In the genomic region with DNA sequence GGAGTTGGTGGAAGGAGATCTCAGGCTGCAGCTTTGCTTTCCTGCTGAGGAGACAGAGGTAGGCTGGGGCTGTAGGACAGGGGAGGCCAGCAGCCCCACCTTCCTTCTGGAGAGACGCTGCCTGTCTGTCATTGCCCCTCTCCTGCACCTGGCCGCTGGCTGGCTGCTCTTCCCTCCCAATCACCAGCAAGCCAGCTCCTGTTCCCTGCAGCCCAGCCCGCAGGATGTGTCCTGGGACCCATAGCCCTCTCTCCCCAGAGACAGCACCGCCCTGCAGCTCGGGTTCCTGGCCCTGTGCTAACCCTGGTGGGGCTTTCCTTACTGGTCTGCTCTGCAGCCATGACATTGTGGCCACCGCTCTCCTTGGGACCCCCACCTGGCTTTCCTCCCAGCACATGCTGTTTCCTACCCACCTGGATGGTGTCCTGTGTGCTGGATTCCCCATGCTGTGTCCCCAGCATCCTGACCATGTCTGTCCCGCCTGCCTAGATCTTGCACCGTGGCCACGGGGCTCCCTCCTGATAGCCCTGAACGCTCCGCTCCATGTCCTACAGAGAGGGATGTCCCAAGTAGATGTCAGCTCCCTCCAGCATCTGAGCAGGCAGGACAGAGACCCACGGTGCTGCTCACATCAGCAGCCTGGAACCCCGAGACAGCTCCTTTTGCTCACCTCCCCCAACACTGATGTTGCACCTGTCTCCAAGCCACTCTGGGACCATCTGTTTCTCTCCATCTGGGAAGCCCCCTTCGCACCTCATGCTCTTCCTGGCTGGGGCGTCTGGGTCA, we compare ENCODE assay signal across 2 cellular contexts.
TF ChIP-seq lines count a peak whose summit lies in the region.

No MANE protein-coding gene starts in this region.

TF ChIP-seq in SK-N-SH, 30 proteins besides CTCF, POLR2A, EP300 and RAD21 (continued from another document):
- TF ChIP-seq, protein P1, sequence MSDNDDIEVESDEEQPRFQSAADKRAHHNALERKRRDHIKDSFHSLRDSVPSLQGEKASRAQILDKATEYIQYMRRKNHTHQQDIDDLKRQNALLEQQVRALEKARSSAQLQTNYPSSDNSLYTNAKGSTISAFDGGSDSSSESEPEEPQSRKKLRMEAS (IDR thresholded peaks at IDR 0.05; ENCODE audit: low read depth) = no peak
- TF ChIP-seq GABPA (IDR thresholded peaks at IDR 0.05; ENCODE audit: low read depth) = no peak

TF ChIP-seq in SK-N-SH treated with all-trans-retinoic acid at 6 μM for 48 hours, 23 proteins besides CTCF, POLR2A, EP300 and RAD21 (continued from another document):
- TF ChIP-seq, protein P2, sequence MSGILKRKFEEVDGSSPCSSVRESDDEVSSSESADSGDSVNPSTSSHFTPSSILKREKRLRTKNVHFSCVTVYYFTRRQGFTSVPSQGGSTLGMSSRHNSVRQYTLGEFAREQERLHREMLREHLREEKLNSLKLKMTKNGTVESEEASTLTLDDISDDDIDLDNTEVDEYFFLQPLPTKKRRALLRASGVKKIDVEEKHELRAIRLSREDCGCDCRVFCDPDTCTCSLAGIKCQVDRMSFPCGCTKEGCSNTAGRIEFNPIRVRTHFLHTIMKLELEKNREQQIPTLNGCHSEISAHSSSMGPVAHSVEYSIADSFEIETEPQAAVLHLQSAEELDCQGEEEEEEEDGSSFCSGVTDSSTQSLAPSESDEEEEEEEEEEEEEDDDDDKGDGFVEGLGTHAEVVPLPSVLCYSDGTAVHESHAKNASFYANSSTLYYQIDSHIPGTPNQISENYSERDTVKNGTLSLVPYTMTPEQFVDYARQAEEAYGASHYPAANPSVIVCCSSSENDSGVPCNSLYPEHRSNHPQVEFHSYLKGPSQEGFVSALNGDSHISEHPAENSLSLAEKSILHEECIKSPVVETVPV (CRISPR knock-in tag; IDR thresholded peaks at IDR 0.05) = no peak
- TF ChIP-seq BACH2 (CRISPR knock-in tag; IDR thresholded peaks at IDR 0.05; ENCODE audit: borderline replicate concordance) (no peak), ZNF70 (CRISPR knock-in tag; IDR thresholded peaks at IDR 0.05) (no peak), CSDC2 (CRISPR knock-in tag; IDR thresholded peaks at IDR 0.05) (no peak), OSR1 (CRISPR knock-in tag; IDR thresholded peaks at IDR 0.05) (no peak), TOX (CRISPR knock-in tag; IDR thresholded peaks at IDR 0.05; ENCODE audit: borderline replicate concordance) (no peak), ISL1 (CRISPR knock-in tag; IDR thresholded peaks at IDR 0.05) (no peak), ESRRG (CRISPR knock-in tag; IDR thresholded peaks at IDR 0.05) (no peak)
- TF ChIP-seq, protein P3, sequence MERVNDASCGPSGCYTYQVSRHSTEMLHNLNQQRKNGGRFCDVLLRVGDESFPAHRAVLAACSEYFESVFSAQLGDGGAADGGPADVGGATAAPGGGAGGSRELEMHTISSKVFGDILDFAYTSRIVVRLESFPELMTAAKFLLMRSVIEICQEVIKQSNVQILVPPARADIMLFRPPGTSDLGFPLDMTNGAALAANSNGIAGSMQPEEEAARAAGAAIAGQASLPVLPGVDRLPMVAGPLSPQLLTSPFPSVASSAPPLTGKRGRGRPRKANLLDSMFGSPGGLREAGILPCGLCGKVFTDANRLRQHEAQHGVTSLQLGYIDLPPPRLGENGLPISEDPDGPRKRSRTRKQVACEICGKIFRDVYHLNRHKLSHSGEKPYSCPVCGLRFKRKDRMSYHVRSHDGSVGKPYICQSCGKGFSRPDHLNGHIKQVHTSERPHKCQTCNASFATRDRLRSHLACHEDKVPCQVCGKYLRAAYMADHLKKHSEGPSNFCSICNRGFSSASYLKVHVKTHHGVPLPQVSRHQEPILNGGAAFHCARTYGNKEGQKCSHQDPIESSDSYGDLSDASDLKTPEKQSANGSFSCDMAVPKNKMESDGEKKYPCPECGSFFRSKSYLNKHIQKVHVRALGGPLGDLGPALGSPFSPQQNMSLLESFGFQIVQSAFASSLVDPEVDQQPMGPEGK (CRISPR knock-in tag; IDR thresholded peaks at IDR 0.05; ENCODE audit: borderline replicate concordance) = no peak
- TF ChIP-seq, protein P4, sequence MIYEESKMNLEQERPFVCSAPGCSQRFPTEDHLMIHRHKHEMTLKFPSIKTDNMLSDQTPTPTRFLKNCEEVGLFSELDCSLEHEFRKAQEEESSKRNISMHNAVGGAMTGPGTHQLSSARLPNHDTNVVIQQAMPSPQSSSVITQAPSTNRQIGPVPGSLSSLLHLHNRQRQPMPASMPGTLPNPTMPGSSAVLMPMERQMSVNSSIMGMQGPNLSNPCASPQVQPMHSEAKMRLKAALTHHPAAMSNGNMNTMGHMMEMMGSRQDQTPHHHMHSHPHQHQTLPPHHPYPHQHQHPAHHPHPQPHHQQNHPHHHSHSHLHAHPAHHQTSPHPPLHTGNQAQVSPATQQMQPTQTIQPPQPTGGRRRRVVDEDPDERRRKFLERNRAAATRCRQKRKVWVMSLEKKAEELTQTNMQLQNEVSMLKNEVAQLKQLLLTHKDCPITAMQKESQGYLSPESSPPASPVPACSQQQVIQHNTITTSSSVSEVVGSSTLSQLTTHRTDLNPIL (CRISPR knock-in tag; IDR thresholded peaks at IDR 0.05; ENCODE audit: low read depth) = no peak
